Comparison of ENCODE assay signal across 8 cellular contexts in genomic region chr3:125374996-125375941, GRCh38. TPM values are rescaled to one million over a fixed set of nuclear protein-coding genes. Genes with fewer than 3 reads are reported as not detected.
A peak's percentile ranks its signal among the peaks of the same experiment; 100 is the strongest.
DNase-seq lines count a peak whose midpoint lies in the region; ATAC-seq and TF ChIP-seq lines count a peak whose summit lies in the region.

ZNF148 (minus strand) TSS chr3:125375325; CDS start chr3:125313640, 61,685 bp downstream.

- peak within 1 kb of the TSS; percentile 97 for H3K27ac Mint-ChIP-seq in activated T-helper 2 cell treated with anti-CD3 and anti-CD28 coated beads, Interferon-gamma antibody, Interleukin-2, Interleukin-4, amounts not matched to agents 10 μg/mL and 5 μg/mL and 100 μg/mL, durations not matched to agents 14 hours and 24 hours and 36 hours
- H3K27ac Mint-ChIP-seq in natural killer cell = peak within 1 kb of the TSS; percentile 98 to 99

- no peaks in the 10 kb centered on the region for H3K9me3 Mint-ChIP-seq in activated T-helper 2 cell treated with anti-CD3 and anti-CD28 coated beads, Interferon-gamma antibody, Interleukin-2, Interleukin-4, amounts not matched to agents 10 μg/mL and 5 μg/mL and 100 μg/mL, durations not matched to agents 14 hours and 24 hours and 36 hours
- no peaks in the 10 kb centered on the region for H3K9me3 Mint-ChIP-seq in natural killer cell

- ATAC-seq in RWPE2 (ENCODE audit: low read depth) = peak; percentile 81
- peak; percentile 83 to 97 (median 89) for ATAC-seq in natural killer cell

- H3K9me2 ChIP-seq in GM23248 (ENCODE audit: insufficient read depth) = no peaks in the 10 kb centered on the region

- peak within 1 kb of the TSS; percentile 88 for H3K27ac ChIP-seq in GM23248
- H3K27ac ChIP-seq in RWPE2 (ENCODE audit: poor library complexity, severe bottlenecking) = peak within 1 kb of the TSS; percentile 77

- H3K9ac ChIP-seq in GM23248 = peak within 1 kb of the TSS; percentile 94

- peak within 1 kb of the TSS; percentile 92 for H3K4me2 ChIP-seq in GM23248 (ENCODE audit: unreplicated experiment)

- H3K36me3 ChIP-seq in GM23248 (ENCODE audit: low read depth) (no peaks in the 10 kb centered on the region), RWPE2 (ENCODE audit: low read depth) (peaks cover 9% of the 10 kb centered on the region)

- peaks cover 29% of the 10 kb centered on the region for H3K4me1 Mint-ChIP-seq in activated T-helper 2 cell treated with anti-CD3 and anti-CD28 coated beads, Interferon-gamma antibody, Interleukin-2, Interleukin-4, amounts not matched to agents 10 μg/mL and 5 μg/mL and 100 μg/mL, durations not matched to agents 14 hours and 24 hours and 36 hours (ENCODE audit: low read depth)
- H3K4me1 Mint-ChIP-seq in natural killer cell = peaks cover 33 to 40% of the 10 kb centered on the region in 2 donors

- TF ChIP-seq CTCF in LNCaP clone FGC (IDR thresholded peaks at IDR 0.05; ENCODE audit: control insufficient read depth, extremely low read depth, insufficient read depth) (peak; percentile 10; the same call in 1 of the 2 replicates), RWPE2 (IDR thresholded peaks at IDR 0.05; ENCODE audit: poor library complexity, severe bottlenecking) (no peak), natural killer cell (IDR thresholded peaks at IDR 0.05) (no peak)

- H2AFZ ChIP-seq in GM23248 = peak within 1 kb of the TSS; percentile 86

- H3K4me3 Mint-ChIP-seq in activated T-helper 2 cell treated with anti-CD3 and anti-CD28 coated beads, Interferon-gamma antibody, Interleukin-2, Interleukin-4, amounts not matched to agents 10 μg/mL and 5 μg/mL and 100 μg/mL, durations not matched to agents 14 hours and 24 hours and 36 hours (ENCODE audit: low read depth) = peak within 1 kb of the TSS; percentile 98
- peak within 1 kb of the TSS; percentile 99 for H3K4me3 Mint-ChIP-seq in natural killer cell

- H3K4me1 ChIP-seq in GM23248 (ENCODE audit: insufficient read depth) = peaks cover 7% of the 10 kb centered on the region
- peaks cover 7% of the 10 kb centered on the region for H3K4me1 ChIP-seq in RWPE2 (ENCODE audit: insufficient read depth, poor library complexity, severe bottlenecking)

- WGBS in GM23248 (ENCODE audit: low coverage in 1 of 2, low lambda C conversion rate in 2 of 2, missing lambda C conversion rate in 2 of 2), 2 experiments = 1% methylated on average over 50 to 68 of the region's 69 CpGs

- peaks cover 2% of the 10 kb centered on the region; the same call in 1 of the 2 replicates for H4K20me1 ChIP-seq in GM23248 (ENCODE audit: insufficient read depth)

- H3K36me3 Mint-ChIP-seq in activated T-helper 2 cell treated with anti-CD3 and anti-CD28 coated beads, Interferon-gamma antibody, Interleukin-2, Interleukin-4, amounts not matched to agents 10 μg/mL and 5 μg/mL and 100 μg/mL, durations not matched to agents 14 hours and 24 hours and 36 hours (ENCODE audit: low read depth) = peaks cover 27% of the 10 kb centered on the region
- no peaks in the 10 kb centered on the region for H3K36me3 Mint-ChIP-seq in natural killer cell

- H3K9me3 ChIP-seq in GM23248 (ENCODE audit: low read depth) (no peaks in the 10 kb centered on the region), RWPE2 (ENCODE audit: severe bottlenecking) (no peaks in the 10 kb centered on the region)

- H3K79me2 ChIP-seq in GM23248 (ENCODE audit: insufficient read depth) = peaks cover 49% of the 10 kb centered on the region

- no peaks in the 10 kb centered on the region for H3K27me3 Mint-ChIP-seq in activated T-helper 2 cell treated with anti-CD3 and anti-CD28 coated beads, Interferon-gamma antibody, Interleukin-2, Interleukin-4, amounts not matched to agents 10 μg/mL and 5 μg/mL and 100 μg/mL, durations not matched to agents 14 hours and 24 hours and 36 hours (ENCODE audit: low read depth)
- H3K27me3 Mint-ChIP-seq in natural killer cell (ENCODE audit: low read depth in 2 of 2) = peaks cover 0 to 3% of the 10 kb centered on the region in 2 donors

- H3F3A ChIP-seq in GM23248 (ENCODE audit: insufficient read depth) = peaks cover 5% of the 10 kb centered on the region; the same call in 1 of the 2 replicates

- no peaks in the 10 kb centered on the region for H3K27me3 ChIP-seq in GM23248 (replicated peaks; ENCODE audit: insufficient read depth)
- no peaks in the 10 kb centered on the region for H3K27me3 ChIP-seq in RWPE2 (ENCODE audit: insufficient read depth, poor library complexity, severe bottlenecking)

- peak; percentile 73 for DNase-seq in DMS79 treated with DMSO at 0.1 percent for 48 hours (lab: John Stamatoyannopoulos, UW)
- DNase-seq in GM23248 = peak; percentile 94
- peak; percentile 63 for DNase-seq in LNCaP clone FGC (ENCODE audit: low read depth)
- DNase-seq in RWPE2 (ENCODE audit: low spot score) = peak; percentile 80
- DNase-seq in activated T-helper 2 cell treated with anti-CD3 and anti-CD28 coated beads, Interferon-gamma antibody, Interleukin-2, Interleukin-4, amounts not matched to agents 10 μg/mL and 5 μg/mL and 100 μg/mL, durations not matched to agents 14 hours and 24 hours and 36 hours (ENCODE audit: low spot score) = peak; percentile 89
- peak; percentile 85 for DNase-seq in fibroblast of peridontal ligament (ENCODE audit: extremely low read depth)
- DNase-seq in natural killer cell = peak; percentile 89
- DNase-seq in stimulated activated naive CD4-positive, alpha-beta T cell (lab: John Stamatoyannopoulos, UW) = peak; percentile 81 to 93 (median 86)

- in situ Hi-C loops in GM23248 (cut with MboI) = no loop called here

- intact Hi-C loops in activated T-helper 2 cell treated with anti-CD3 and anti-CD28 coated beads, Interferon-gamma antibody, Interleukin-2, Interleukin-4, amounts not matched to agents 10 μg/mL and 5 μg/mL and 100 μg/mL, durations not matched to agents 14 hours and 24 hours and 36 hours (cut with micrococcal nuclease) = loop anchor here (2.0 to 10.0 kb wide), 6 partner anchors 18 to 318 kb away; partner anchors contain the start of genes HEG1 and OSBPL11
- intact Hi-C loops in natural killer cell (cut with micrococcal nuclease) = loop anchor here (2.0 to 10.0 kb wide), 4 partner anchors 64 to 360 kb away; partner anchors contain the start of gene OSBPL11

- H3K4me3 ChIP-seq in GM23248 (peak within 1 kb of the TSS; percentile 91), LNCaP clone FGC (ENCODE audit: low read depth, low read length) (peak within 1 kb of the TSS; percentile 77), RWPE2 (ENCODE audit: severe bottlenecking) (peak within 1 kb of the TSS; percentile 69)

RNA-seq across cellular contexts. Expression of gene ZNF148, which starts in this region (rescaled TPM):
- total RNA-seq in GM23248 (2014; rRNA removed; shearing (Covaris generic)) = 23.1 and 33.1 TPM in 2 replicates
- polyA plus RNA-seq in GM23248 (2016; fragmentation: Nextera tagmentation; extraction: Ambion mirVana) = 46.8 and 50.3 TPM in 2 replicates
- total RNA-seq in activated T-helper 2 cell treated with anti-CD3 and anti-CD28 coated beads, Interferon-gamma antibody, Interleukin-2, Interleukin-4, amounts not matched to agents 10 μg/mL and 5 μg/mL and 100 μg/mL, durations not matched to agents 14 hours and 24 hours and 36 hours = 33.2 and 37.0 TPM in 2 replicates
- 10 to 100 TPM; 61.1 to 72.5 (median 62.8) TPM for total RNA-seq in natural killer cell

Comparison
In these comparisons a context has a peak if more than half of its experiments do, and no peak if none do; other contexts are left out.
1. Peak in every context shown above with its lines: DNase-seq, ATAC-seq, H3K4me3 ChIP-seq and H3K27ac ChIP-seq.